ENCODE assay signal across 1 cellular context in genomic region chr12:62799126-62799736, GRCh38.
TF ChIP-seq lines count a peak whose summit lies in the region.

No MANE protein-coding gene starts in this region.

TF ChIP-seq in HEK293, 187 proteins besides CTCF, POLR2A, EP300 and RAD21 (continued from another document):
- TF ChIP-seq ZNF561 (tag by site-specific recombination; IDR thresholded peaks at IDR 0.05; ENCODE audit: borderline replicate concordance) (0 out of 2 replicates have a peak, but pooled peaks have one; percentile 52), ZNF549 (tag by site-specific recombination; IDR thresholded peaks at IDR 0.05) (no peak), ZNF654 (tag by site-specific recombination; IDR thresholded peaks at IDR 0.05; ENCODE audit: low read depth) (peak; percentile 93), ZNF660 (tag by site-specific recombination; IDR thresholded peaks at IDR 0.05) (peak; percentile 47; the same call in 1 of the 2 replicates), ZNF404 (tag by site-specific recombination; IDR thresholded peaks at IDR 0.05) (no peak), ZNF529 (tag by site-specific recombination; IDR thresholded peaks at IDR 0.05; ENCODE audit: insufficient replicate concordance) (no peak), SALL2 (tag by site-specific recombination; IDR thresholded peaks at IDR 0.05; ENCODE audit: borderline replicate concordance) (no peak), ZNF362 (tag by site-specific recombination; IDR thresholded peaks at IDR 0.05) (no peak), YY2 (tag by site-specific recombination; IDR thresholded peaks at IDR 0.05) (no peak), ZNF501 (tag by site-specific recombination; IDR thresholded peaks at IDR 0.05) (no peak), ZFP3 (tag by site-specific recombination; IDR thresholded peaks at IDR 0.05; ENCODE audit: low read depth) (no peak), ZNF510 (tag by site-specific recombination; IDR thresholded peaks at IDR 0.05; ENCODE audit: insufficient replicate concordance) (no peak), ZNF341 (tag by site-specific recombination; IDR thresholded peaks at IDR 0.05; ENCODE audit: low read depth) (peak; percentile 62)
